Comparison of ENCODE assay signal across 18 cellular contexts in genomic region chr18:41933778-41934177, GRCh38.
"Had no signal": no experiment of that assay in that cellular context is flagged by ENCODE, and none has a peak within 500 bp of the region (broad histone marks: within the 10 kb centered on the region; RNA-seq: fewer than 3 reads in every experiment).

No MANE protein-coding gene starts in this region.

- H3K9me3 ChIP-seq: esophagus muscularis mucosa, gastroesophageal sphincter, mucosa of descending colon, neutrophil, psoas muscle, right lobe of liver had no signal

- H3K4me1 ChIP-seq: esophagus muscularis mucosa, gastroesophageal sphincter, psoas muscle, right lobe of liver had no signal

- H3K36me3 ChIP-seq: esophagus muscularis mucosa, gastroesophageal sphincter, neutrophil, right lobe of liver had no signal

- ATAC-seq: gastroesophageal sphincter; mucosa of descending colon; naive thymus-derived CD8-positive, alpha-beta T cell; psoas muscle; right lobe of liver; stimulated activated naive B cell treated with anti-CD40 and anti-IgM and Interleukin-4, amounts not matched to agents 10 μg/mL and 1 μg/mL and 100 μg/mL, for 72 hours had no signal

- FAIRE-seq: islet of Langerhans had no signal

- H3K27ac ChIP-seq: epithelial cell of prostate, esophagus muscularis mucosa, gastroesophageal sphincter, neutrophil, psoas muscle, right lobe of liver had no signal

- DNase-seq: effector memory CD4-positive, alpha-beta T cell; glutamatergic neuron; kidney glomerular epithelial cell; mucosa of descending colon; naive thymus-derived CD8-positive, alpha-beta T cell; psoas muscle; retina; right lobe of liver; stimulated activated CD4-positive, alpha-beta T cell treated with anti-CD3 and anti-CD28 coated beads, Interleukin-15, amount 100 ng/mL, for 24 hours; stimulated activated CD4-positive, alpha-beta T cell treated with anti-CD3 and anti-CD28 coated beads, Interleukin-1b, Interleukin-23, amount 100 ng/mL, for 48 hours; stimulated activated CD4-positive, alpha-beta T cell treated with anti-CD3 and anti-CD28 coated beads, Interleukin-4, amount 100 ng/mL, for 24 hours; stimulated activated naive B cell treated with anti-CD40 and anti-IgM and Interleukin-4, amounts not matched to agents 10 μg/mL and 1 μg/mL and 100 μg/mL, for 72 hours; trophoblast cell had no signal

- H3K27me3 ChIP-seq: neutrophil, right lobe of liver had no signal

- H3K4me3 ChIP-seq: esophagus muscularis mucosa, gastroesophageal sphincter, mucosa of descending colon, psoas muscle, right lobe of liver had no signal
